In genomic region chr15:79849789-79850188, GRCh38 we compare ENCODE assay signal across 8 cellular contexts. TPM values are rescaled to one million over a fixed set of nuclear protein-coding genes. Genes with fewer than 3 reads are reported as not detected.
DNase-seq lines count a peak whose midpoint lies in the region; ATAC-seq and TF ChIP-seq lines count a peak whose summit lies in the region.

No MANE protein-coding gene starts in this region.

- TF ChIP-seq POLR2A in uterus (IDR thresholded peaks at IDR 0.05): no peak

- H3K9me3 Mint-ChIP-seq in endothelial cell (ENCODE audit: unreplicated experiment) (no peaks in the 10 kb centered on the region), progenitor cell of endocrine pancreas (ENCODE audit: low read depth) (no peaks in the 10 kb centered on the region)

- H3K27ac ChIP-seq in left ventricle myocardium inferior (replicated peaks) (no peak overlapping the region), OCI-LY3 (ENCODE audit: low read length) (peak overlapping the region; percentile 14; the same call in 1 of the 2 replicates), uterus (no peak overlapping the region)

- no peak for DNase-seq in left ventricle myocardium inferior
- no peak for DNase-seq in cardiac septum (ENCODE audit: low spot score)
- peak; percentile 58 for DNase-seq in endothelial cell (ENCODE audit: low spot score)
- DNase-seq in progenitor cell of endocrine pancreas (ENCODE audit: low spot score, unreplicated experiment): no peak
- DNase-seq in activated gamma-delta T cell treated with Interleukin-2 at 50 U/mL for 16 hours: no peak
- DNase-seq in uterus: no peak

- H3K27me3 ChIP-seq in left ventricle myocardium inferior (ENCODE audit: low read depth) (no peaks in the 10 kb centered on the region), OCI-LY3 (ENCODE audit: low read depth, low read length) (no peaks in the 10 kb centered on the region), uterus (no peaks in the 10 kb centered on the region)

- H3K4me1 ChIP-seq in left ventricle myocardium inferior (no peaks in the 10 kb centered on the region), OCI-LY3 (ENCODE audit: low read length) (peaks cover 31% of the 10 kb centered on the region), uterus (no peaks in the 10 kb centered on the region)

- H3K9me3 ChIP-seq in left ventricle myocardium inferior (replicated peaks) (no peaks in the 10 kb centered on the region), OCI-LY3 (ENCODE audit: insufficient read depth, low read length) (no peaks in the 10 kb centered on the region), uterus (no peaks in the 10 kb centered on the region)

- ATAC-seq in HG03159 (IDR thresholded peaks at IDR 0.05; ENCODE audit: unreplicated experiment): no peak

- H3K36me3 Mint-ChIP-seq in endothelial cell (ENCODE audit: low read depth, unreplicated experiment): peaks cover 3% of the 10 kb centered on the region
- peaks cover 18% of the 10 kb centered on the region for H3K36me3 Mint-ChIP-seq in progenitor cell of endocrine pancreas (ENCODE audit: insufficient read depth)

- H3K4me1 Mint-ChIP-seq in endothelial cell (ENCODE audit: unreplicated experiment) (peaks cover 3% of the 10 kb centered on the region), progenitor cell of endocrine pancreas (ENCODE audit: low read depth) (peaks cover 15% of the 10 kb centered on the region)

- no peaks in the 10 kb centered on the region for H4K20me1 ChIP-seq in OCI-LY3 (ENCODE audit: insufficient read depth, low read length)

- H3K27me3 Mint-ChIP-seq in endothelial cell (ENCODE audit: unreplicated experiment) (no peaks in the 10 kb centered on the region), progenitor cell of endocrine pancreas (no peaks in the 10 kb centered on the region)

- H3K27ac Mint-ChIP-seq in endothelial cell (ENCODE audit: unreplicated experiment): no peak overlapping the region
- no peak overlapping the region for H3K27ac Mint-ChIP-seq in progenitor cell of endocrine pancreas

- intact Hi-C loops in left ventricle myocardium inferior (cut with micrococcal nuclease) (loop anchor here (5.0 kb wide), 1 partner anchor 467 kb away; no protein-coding TSS in a partner anchor), cardiac septum (cut with DNase I) (loop anchor here (5.0 kb wide), 1 partner anchor 467 kb away; no protein-coding TSS in a partner anchor), uterus (cut with DNase I; ENCODE audit: low total_unique reads) (no loop called here)

- peaks cover 15% of the 10 kb centered on the region; the same call in 1 of the 2 replicates for H3K79me2 ChIP-seq in OCI-LY3 (ENCODE audit: low read length)

- H3K9ac ChIP-seq in OCI-LY3 (ENCODE audit: low read length): no peak overlapping the region

- H3K36me3 ChIP-seq in left ventricle myocardium inferior (peaks cover 10% of the 10 kb centered on the region), OCI-LY3 (replicated peaks; ENCODE audit: low read depth, low read length) (peaks cover 10% of the 10 kb centered on the region), uterus (no peaks in the 10 kb centered on the region)

- H3K4me3 ChIP-seq in left ventricle myocardium inferior: no peak overlapping the region
- no peak overlapping the region for H3K4me3 ChIP-seq in OCI-LY3 (ENCODE audit: low read length)
- no peak overlapping the region for H3K4me3 ChIP-seq in uterus

- H3K4me2 ChIP-seq in OCI-LY3 (ENCODE audit: low read length): no peak overlapping the region

- H2AFZ ChIP-seq in OCI-LY3 (ENCODE audit: low read depth, low read length): no peak overlapping the region

- peak; percentile 53 for TF ChIP-seq CTCF in left ventricle myocardium inferior (IDR thresholded peaks at IDR 0.05; ENCODE audit: borderline replicate concordance)
- peak; percentile 99 for TF ChIP-seq CTCF in OCI-LY3 (IDR thresholded peaks at IDR 0.05; ENCODE audit: low read depth, low read length)
- TF ChIP-seq CTCF in endothelial cell (IDR thresholded peaks at IDR 0.05; ENCODE audit: unreplicated experiment): peak; percentile 49
- TF ChIP-seq CTCF in progenitor cell of endocrine pancreas (IDR thresholded peaks at IDR 0.05; ENCODE audit: unreplicated experiment): peak; percentile 65
- TF ChIP-seq CTCF in uterus (IDR thresholded peaks at IDR 0.05): no peak

- no peak overlapping the region for H3K4me3 Mint-ChIP-seq in endothelial cell (ENCODE audit: unreplicated experiment)
- H3K4me3 Mint-ChIP-seq in progenitor cell of endocrine pancreas (ENCODE audit: low read depth): no peak overlapping the region

RNA-seq across cellular contexts. Expression of gene MTHFS, which starts 47.0 kb away (rescaled TPM):
- total RNA-seq in left ventricle myocardium inferior (21.4 TPM), cardiac septum (16.7 TPM), endothelial cell (ENCODE audit: unreplicated experiment) (16.2 TPM), progenitor cell of endocrine pancreas (33.3 and 33.6 TPM in 2 replicates), uterus (10 to 100 TPM in 1 of 4 donors, 1 to 10 TPM in 2, not detected in 1; 1.5 to 22.4 (median 7.4) TPM)

Comparison
In these comparisons a context has a peak if more than half of its experiments do, and no peak if none do; other contexts are left out.
1. CTCF ChIP-seq: peak in left ventricle myocardium inferior (single experiment), OCI-LY3 (single experiment), endothelial cell (single experiment) and progenitor cell of endocrine pancreas (single experiment); none in uterus (0 of 4).